ENCODE assay signal across 9 cellular contexts in genomic region chr6:151284012-151284411, GRCh38. TPM values are rescaled to one million over a fixed set of nuclear protein-coding genes. Genes with fewer than 3 reads are reported as not detected.
DNase-seq lines count a peak whose midpoint lies in the region; ATAC-seq and TF ChIP-seq lines count a peak whose summit lies in the region.
"Had no signal": no experiment of that assay in that cellular context is flagged by ENCODE, and none has a peak within 500 bp of the region (broad histone marks: within the 10 kb centered on the region; RNA-seq: fewer than 3 reads in every experiment).

No MANE protein-coding gene starts in this region.

- H3K36me3 ChIP-seq in effector memory CD4-positive, alpha-beta T cell (ENCODE audit: control insufficient read depth, insufficient read depth, low read length), result no peaks in the 10 kb centered on the region
- H3K36me3 ChIP-seq: adrenal gland had no signal

- H3K4me1 Mint-ChIP-seq in memory B cell, result peaks cover 9% of the 10 kb centered on the region

- no peaks in the 10 kb centered on the region for H3K9me3 ChIP-seq in effector memory CD4-positive, alpha-beta T cell (ENCODE audit: control insufficient read depth, low read length)
- H3K9me3 ChIP-seq: adrenal gland had no signal

- H3K27me3 Mint-ChIP-seq in memory B cell, result peaks cover 5% of the 10 kb centered on the region

- DNase-seq in GM12864 (ENCODE audit: low read depth) (peak; percentile 27), M059J (ENCODE audit: low read depth) (peak; percentile 21), memory B cell (ENCODE audit: low spot score in 2 of 2) (no peak), NCI-H2029 (lab: John Stamatoyannopoulos, UW) (no peak), ecto neural progenitor cell (ENCODE audit: low spot score) (no peak)
- no peak for DNase-seq in effector memory CD4-positive, alpha-beta T cell
- no peak for DNase-seq in activated effector memory CD4-positive, alpha-beta T cell treated with anti-CD3 and anti-CD28 coated beads, Interleukin-2, amount 50 U/mL, for 16 hours
- DNase-seq: adrenal gland had no signal

- peak overlapping the region; percentile 86 for H3K4me3 Mint-ChIP-seq in memory B cell

- no peak for TF ChIP-seq CTCF in GM12864 (IDR thresholded peaks at IDR 0.05; ENCODE audit: low read depth, low read length, missing control alignments)

- H3K9me3 Mint-ChIP-seq in memory B cell, result no peaks in the 10 kb centered on the region

- no peaks in the 10 kb centered on the region for H3K36me3 Mint-ChIP-seq in memory B cell

- no peak overlapping the region for H3K27ac ChIP-seq in effector memory CD4-positive, alpha-beta T cell (ENCODE audit: insufficient read depth, low read length, poor library complexity, severe bottlenecking)

- ATAC-seq in GM21526 (IDR thresholded peaks at IDR 0.05; ENCODE audit: low FRiP score, unreplicated experiment) (peak; percentile 65), memory B cell (ENCODE audit: low read depth) (peak; percentile 48)

- H3K27me3 ChIP-seq in effector memory CD4-positive, alpha-beta T cell (replicated peaks; ENCODE audit: control insufficient read depth, insufficient read depth, low read length, poor library complexity, severe bottlenecking), result peaks cover 5% of the 10 kb centered on the region
- H3K27me3 ChIP-seq: adrenal gland had no signal

- H3K27ac Mint-ChIP-seq in memory B cell, result no peak overlapping the region

- H3K4me1 ChIP-seq in effector memory CD4-positive, alpha-beta T cell (ENCODE audit: control insufficient read depth, insufficient read depth, low read length, poor library complexity, severe bottlenecking), result no peaks in the 10 kb centered on the region
- H3K4me1 ChIP-seq: adrenal gland had no signal

- H3K4me3 ChIP-seq in GM12864 (ENCODE audit: low read depth, low read length), result peak overlapping the region; percentile 15; the same call in 1 of the 2 replicates
- no peak overlapping the region for H3K4me3 ChIP-seq in effector memory CD4-positive, alpha-beta T cell (ENCODE audit: insufficient read depth, low read depth, low read length, poor library complexity, severe bottlenecking)
- H3K4me3 ChIP-seq: adrenal gland had no signal

RNA-seq across cellular contexts. Expression of gene AKAP12, which starts 44.2 kb away (rescaled TPM):
- total RNA-seq in M059J (2014; rRNA removed; shearing (Covaris generic)), result 28.4 and 43.1 TPM in 2 replicates

Comparison
In these comparisons a context has a peak if more than half of its experiments do, and no peak if none do; other contexts are left out.
1. DNase-seq: peak in GM12864 (single experiment) and M059J (single experiment); none in memory B cell (0 of 2), effector memory CD4-positive, alpha-beta T cell (0 of 3), activated effector memory CD4-positive, alpha-beta T cell treated with anti-CD3 and anti-CD28 coated beads, Interleukin-2, amount 50 U/mL, for 16 hours (single experiment), NCI-H2029 (single experiment) and ecto neural progenitor cell (single experiment).